In genomic region chr10:54131833-54132232, GRCh38 we compare ENCODE assay signal across 17 cellular contexts.
A peak's percentile ranks its signal among the peaks of the same experiment; 100 is the strongest.
DNase-seq lines count a peak whose midpoint lies in the region; ATAC-seq, FAIRE-seq and TF ChIP-seq lines count a peak whose summit lies in the region.
"Had no signal": no experiment of that assay in that cellular context is flagged by ENCODE, and none has a peak within 500 bp of the region (broad histone marks: within the 10 kb centered on the region; RNA-seq: fewer than 3 reads in every experiment).

No MANE protein-coding gene starts in this region.

- no peak overlapping the region for H3K14ac ChIP-seq in trophoblast cell (ENCODE audit: low read length)

- no peak overlapping the region for H4K12ac ChIP-seq in trophoblast cell (ENCODE audit: low read depth, low read length)

- ATAC-seq in GM18858 (IDR thresholded peaks at IDR 0.05; ENCODE audit: unreplicated experiment) (peak; percentile 43), HG02610 (IDR thresholded peaks at IDR 0.05; ENCODE audit: unreplicated experiment) (peak; percentile 94), GM12878 (peak; percentile 89)
- ATAC-seq: K562 had no signal

- H3K18ac ChIP-seq in trophoblast cell (ENCODE audit: low read length), result no peak overlapping the region

- H3K4me1 Mint-ChIP-seq in T-helper 2 cell treated with Interferon-gamma antibody and Interleukin-4, amounts not matched to agents 5 μg/mL and 100 μg/mL, for 36 hours (ENCODE audit: low read depth), result no peaks in the 10 kb centered on the region

- H4K8ac ChIP-seq in trophoblast cell (ENCODE audit: low read depth, low read length), result no peak overlapping the region

- H2BK5ac ChIP-seq in trophoblast cell (ENCODE audit: low read depth, low read length, poor library complexity), result no peak overlapping the region

- H3K36me3 ChIP-seq in GM12878 (ENCODE audit: control insufficient read depth in 2 of 2, insufficient read depth in 2 of 2, low read length in 1 of 2), result no peaks in the 10 kb centered on the region
- H3K36me3 ChIP-seq in PC-9 (ENCODE audit: low read depth), result no peaks in the 10 kb centered on the region
- H3K36me3 ChIP-seq in trophoblast cell (ENCODE audit: control insufficient read depth in 1 of 2, insufficient read depth in 2 of 2, low read length in 2 of 2), result no peaks in the 10 kb centered on the region
- no peaks in the 10 kb centered on the region for H3K36me3 ChIP-seq in esophagus squamous epithelium
- H3K36me3 ChIP-seq: BLaER1 had no signal

- H4K91ac ChIP-seq in trophoblast cell (ENCODE audit: low read depth, low read length), result no peak overlapping the region

- H3K27me3 ChIP-seq in GM12878 (replicated peaks in 1 of 2; ENCODE audit: control insufficient read depth in 2 of 2, insufficient read depth in 2 of 2, low read length in 1 of 2) (no peaks in the 10 kb centered on the region), PC-9 (ENCODE audit: insufficient read depth, low read depth) (no peaks in the 10 kb centered on the region), trophoblast cell (ENCODE audit: insufficient read depth, low read length) (no peaks in the 10 kb centered on the region), esophagus squamous epithelium (no peaks in the 10 kb centered on the region)
- H3K27me3 ChIP-seq: BLaER1 had no signal

- H3K27ac Mint-ChIP-seq in T-helper 2 cell treated with Interferon-gamma antibody and Interleukin-4, amounts not matched to agents 5 μg/mL and 100 μg/mL, for 36 hours, result no peak overlapping the region
- H3K27ac Mint-ChIP-seq: H9 had no signal

- H3K4me3 ChIP-seq in GM12878 (no peak overlapping the region), PC-9 (no peak overlapping the region), trophoblast cell (ENCODE audit: low read depth, low read length) (no peak overlapping the region), esophagus squamous epithelium (no peak overlapping the region)
- H3K4me3 ChIP-seq: BLaER1, K562 had no signal

- H3K79me1 ChIP-seq in trophoblast cell (ENCODE audit: low read length), result no peaks in the 10 kb centered on the region

- H2AK5ac ChIP-seq in trophoblast cell (ENCODE audit: low read length), result no peak overlapping the region

- H3K27ac ChIP-seq in GM12878 (ENCODE audit: control insufficient read depth, insufficient read depth) (no peak overlapping the region), PC-9 (no peak overlapping the region), trophoblast cell (ENCODE audit: low read depth, low read length) (no peak overlapping the region), esophagus squamous epithelium (no peak overlapping the region)
- H3K27ac ChIP-seq: 22Rv1, BLaER1 had no signal

- in situ Hi-C loops in GM12878 (cut with MboI), result no loop called here

- no peaks in the 10 kb centered on the region for H3K9me2 ChIP-seq in PC-9 (ENCODE audit: insufficient read depth)

- no peaks in the 10 kb centered on the region for H3K27me3 Mint-ChIP-seq in T-helper 2 cell treated with Interferon-gamma antibody and Interleukin-4, amounts not matched to agents 5 μg/mL and 100 μg/mL, for 36 hours (ENCODE audit: low read depth)

- H3K4me3 Mint-ChIP-seq in T-helper 2 cell treated with Interferon-gamma antibody and Interleukin-4, amounts not matched to agents 5 μg/mL and 100 μg/mL, for 36 hours, result no peak overlapping the region
- H3K4me3 Mint-ChIP-seq: H9 had no signal

- RAD21 ChIA-PET in GM12878 (lab: Charles Lee; ENCODE audit: unreplicated experiment), result interaction anchor here (0.8 to 3.3 kb wide), 30 partner anchors 9 to 519 kb away, joined by 3 to 29 read pairs (median 4); no protein-coding TSS in a partner anchor

- no peaks in the 10 kb centered on the region for H4K20me1 ChIP-seq in GM12878 (ENCODE audit: control insufficient read depth, insufficient read depth)
- no peaks in the 10 kb centered on the region; the same call in 1 of the 2 replicates for H4K20me1 ChIP-seq in PC-9 (ENCODE audit: insufficient read depth)
- H4K20me1 ChIP-seq: BLaER1 had no signal

- CTCF ChIA-PET in GM12878 (lab: Yijun Ruan, JAX), result interaction anchor here (0.7 to 3.7 kb wide), 25 partner anchors 10 to 406 kb away, joined by 3 to 42 read pairs (median 5); no protein-coding TSS in a partner anchor
- CTCF ChIA-PET in PC-9 (lab: Charles Lee), result no interaction called here

- H3K4ac ChIP-seq in trophoblast cell (ENCODE audit: low read depth, low read length), result no peak overlapping the region

- no peak for TF ChIP-seq RAD21 in GM12878 (IDR thresholded peaks at IDR 0.05; ENCODE audit: insufficient read depth, low read depth, low read length)

- DNase-seq in D721Med (ENCODE audit: insufficient read length, low spot score) (no peak), GM12878 (ENCODE audit: low read depth, low spot score) (peak; percentile 24), PC-9 (no peak), trophoblast cell (no peak), esophagus squamous epithelium (lab: John Stamatoyannopoulos, UW) (no peak)
- DNase-seq in T-helper 2 cell treated with Interferon-gamma antibody and Interleukin-4, amounts not matched to agents 5 μg/mL and 100 μg/mL, for 36 hours (ENCODE audit: low spot score), result no peak
- DNase-seq: AML-193, DMS 273 treated with DMSO at 0.1 percent for 48 hours, GOT3, H9, Karpas-422 had no signal

- H2BK12ac ChIP-seq in trophoblast cell (ENCODE audit: low read length), result no peak overlapping the region

- peak; percentile 79; a peak in 2 of 4 replicates for TF ChIP-seq EP300 in GM12878 (IDR thresholded peaks at IDR 0.05; ENCODE audit: borderline replicate concordance in 1 of 2, control insufficient read depth in 1 of 2, low read depth in 2 of 2, low read length in 2 of 2)

- H3K79me2 ChIP-seq in GM12878 (ENCODE audit: control insufficient read depth, insufficient read depth, low read length), result no peaks in the 10 kb centered on the region
- no peaks in the 10 kb centered on the region for H3K79me2 ChIP-seq in PC-9 (ENCODE audit: low read depth)
- no peaks in the 10 kb centered on the region for H3K79me2 ChIP-seq in trophoblast cell (ENCODE audit: control insufficient read depth, insufficient read depth, low read length, poor library complexity)

- intact Hi-C loops in GM12878 (cut with micrococcal nuclease; ENCODE audit: unreplicated experiment) (loop anchor here (10.0 kb wide), 2 partner anchors 63 to 273 kb away; no protein-coding TSS in a partner anchor), PC-9 (cut with micrococcal nuclease; ENCODE audit: unreplicated experiment) (no loop called here), esophagus squamous epithelium (cut with DNase I) (no loop called here)

- no peak for TF ChIP-seq POLR2A in GM12878 (IDR thresholded peaks at IDR 0.05; ENCODE audit: low read depth, low read length)
- TF ChIP-seq POLR2A in esophagus squamous epithelium (IDR thresholded peaks at IDR 0.05), result no peak

- H3F3A ChIP-seq in PC-9 (ENCODE audit: insufficient read depth, low read depth), result no peaks in the 10 kb centered on the region

- no peak overlapping the region for H3K4me2 ChIP-seq in GM12878 (ENCODE audit: control insufficient read depth, insufficient read depth)
- H3K4me2 ChIP-seq in PC-9, result no peak overlapping the region
- H3K4me2 ChIP-seq in trophoblast cell (ENCODE audit: low read length), result no peak overlapping the region
- H3K4me2 ChIP-seq: BLaER1 had no signal

- no peaks in the 10 kb centered on the region for H3K4me1 ChIP-seq in GM12878 (ENCODE audit: control insufficient read depth, insufficient read depth, low read length)
- H3K4me1 ChIP-seq in PC-9 (replicated peaks; ENCODE audit: insufficient read depth), result no peaks in the 10 kb centered on the region
- no peaks in the 10 kb centered on the region for H3K4me1 ChIP-seq in trophoblast cell (ENCODE audit: control insufficient read depth in 1 of 2, insufficient read depth in 2 of 2, low read length in 2 of 2)
- no peaks in the 10 kb centered on the region for H3K4me1 ChIP-seq in esophagus squamous epithelium
- H3K4me1 ChIP-seq: BLaER1 had no signal

- H2AFZ ChIP-seq in GM12878 (ENCODE audit: control insufficient read depth, low read depth, low read length), result no peak overlapping the region
- H2AFZ ChIP-seq in PC-9, result no peak overlapping the region
- no peak overlapping the region for H2AFZ ChIP-seq in trophoblast cell (ENCODE audit: insufficient read depth, low read length, poor library complexity)

- H3K36me3 Mint-ChIP-seq in T-helper 2 cell treated with Interferon-gamma antibody and Interleukin-4, amounts not matched to agents 5 μg/mL and 100 μg/mL, for 36 hours (ENCODE audit: low read depth), result no peaks in the 10 kb centered on the region

- POLR2A ChIA-PET in GM12878 (lab: Charles Lee), result interaction anchor here (0.8 to 1.4 kb wide), 5 partner anchors 20 to 72 kb away, joined by 3 read pairs; no protein-coding TSS in a partner anchor
- POLR2A ChIA-PET in PC-9 (lab: Charles Lee; ENCODE audit: unreplicated experiment), result no interaction called here

- peaks cover 21% of the 10 kb centered on the region for H3K9me3 Mint-ChIP-seq in T-helper 2 cell treated with Interferon-gamma antibody and Interleukin-4, amounts not matched to agents 5 μg/mL and 100 μg/mL, for 36 hours

- no peak overlapping the region for H3K23ac ChIP-seq in trophoblast cell (ENCODE audit: low read length)

- no peaks in the 10 kb centered on the region for H3K9me3 ChIP-seq in GM12878 (replicated peaks; ENCODE audit: control insufficient read depth, insufficient read depth, low read length)
- no peaks in the 10 kb centered on the region for H3K9me3 ChIP-seq in PC-9 (ENCODE audit: insufficient read depth, low read depth)
- no peaks in the 10 kb centered on the region for H3K9me3 ChIP-seq in trophoblast cell (ENCODE audit: insufficient read depth, low read depth, low read length)
- no peaks in the 10 kb centered on the region for H3K9me3 ChIP-seq in esophagus squamous epithelium
- H3K9me3 ChIP-seq: BLaER1 had no signal

- TF ChIP-seq CTCF in D721Med (IDR thresholded peaks at IDR 0.05; ENCODE audit: insufficient read depth, missing control alignments) (no peak), GM12878 (IDR thresholded peaks at IDR 0.05 in 2 of 3, conservative IDR thresholded peaks at IDR 0.05 in 1 of 3; ENCODE audit: control insufficient read depth in 2 of 3, extremely low read depth in 1 of 3, insufficient read depth in 1 of 3, low read depth in 3 of 3, low read length in 3 of 3) (no peak), PC-9 (conservative IDR thresholded peaks at IDR 0.05) (no peak), esophagus squamous epithelium (IDR thresholded peaks at IDR 0.05) (no peak)

- no TSS peak for BruUV-seq in GM12878 (replicated peaks; lab: Mats Ljungman, UMichigan)
- no TSS peak for BruUV-seq in PC-9 (replicated peaks; lab: Mats Ljungman, UMichigan)

- H3K9ac ChIP-seq in GM12878 (ENCODE audit: control insufficient read depth, insufficient read depth, low read length), result no peak overlapping the region
- no peak overlapping the region for H3K9ac ChIP-seq in trophoblast cell (ENCODE audit: low read length)
- H3K9ac ChIP-seq: BLaER1 had no signal

- SMC1A ChIA-PET in GM12878 (lab: Charles Lee; ENCODE audit: uncharacterized antibody, unreplicated experiment), result interaction anchor here (0.7 to 4.2 kb wide), 45 partner anchors 9 to 1174 kb away, joined by 3 to 38 read pairs (median 5); no protein-coding TSS in a partner anchor

- H2BK120ac ChIP-seq in trophoblast cell (ENCODE audit: insufficient read depth, low read length, poor library complexity), result no peak overlapping the region

- WGBS in GM12878 (ENCODE audit: insufficient coverage, insufficient replicate concordance, low lambda C conversion rate, missing lambda C conversion rate), result 11% methylated on average over 6 of the region's 6 CpGs
- WGBS in trophoblast cell (ENCODE audit: extremely low coverage, insufficient coverage, insufficient read length), result no CpG with 5 or more reads among the region's 6 CpGs
- 72 to 78% methylated on average over 6 of the region's 6 CpGs for WGBS in esophagus squamous epithelium, 2 donors

- FAIRE-seq in D721Med (lab: Jason Lieb, UNC), result peak; percentile 46
- FAIRE-seq in GM12878 (lab: Jason Lieb, UNC), result no peak
- FAIRE-seq: GM18507 had no signal

Comparison
In these comparisons a context has a peak if more than half of its experiments do, and no peak if none do; other contexts are left out.
1. ATAC-seq: peak in every context shown above with its lines; median percentile 94 in HG02610; 89 in GM12878; 43 in GM18858.